2 cellular contexts compared by ENCODE assay signal in genomic region chr16:3059723-3060242, GRCh38.
TF ChIP-seq lines count a peak whose summit lies in the region.

No MANE protein-coding gene starts in this region.

TF ChIP-seq in SK-N-SH, 30 proteins besides CTCF, POLR2A, EP300 and RAD21 (continued from another document):
- TF ChIP-seq ZBTB33 (IDR thresholded peaks at IDR 0.05; ENCODE audit: borderline replicate concordance, low read depth) (no peak), RXRA (IDR thresholded peaks at IDR 0.05; ENCODE audit: borderline replicate concordance, low read depth) (no peak), JUND (IDR thresholded peaks at IDR 0.05) (no peak), USF2 (IDR thresholded peaks at IDR 0.05; ENCODE audit: borderline replicate concordance, low read depth, low read length) (no peak), SIN3A (IDR thresholded peaks at IDR 0.05; ENCODE audit: borderline replicate concordance, low read depth, low read length) (no peak), PBX3 (IDR thresholded peaks at IDR 0.05) (no peak), RFX5 (IDR thresholded peaks at IDR 0.05; ENCODE audit: low read length) (no peak), TAF1 (IDR thresholded peaks at IDR 0.05; ENCODE audit: borderline replicate concordance, low read depth, low read length) (no peak), MXI1 (IDR thresholded peaks at IDR 0.05; ENCODE audit: low read depth, low read length) (no peak), RCOR1 (IDR thresholded peaks at IDR 0.05; ENCODE audit: low read length) (no peak), NFIC (IDR thresholded peaks at IDR 0.05; ENCODE audit: borderline replicate concordance) (no peak), IRF3 (IDR thresholded peaks at IDR 0.05; ENCODE audit: low read depth, low read length) (no peak), MAX (IDR thresholded peaks at IDR 0.05; ENCODE audit: low read depth) (no peak), USF1 (IDR thresholded peaks at IDR 0.05; ENCODE audit: borderline replicate concordance, low read depth) (no peak), EZH2phosphoT487 (IDR thresholded peaks at IDR 0.05; ENCODE audit: borderline replicate concordance, low read depth) (no peak), TCF12 (IDR thresholded peaks at IDR 0.05) (no peak)

TF ChIP-seq in SK-N-SH treated with all-trans-retinoic acid at 6 μM for 48 hours, 23 proteins besides CTCF, POLR2A, EP300 and RAD21 (continued from another document):
- no peak; the same call in 1 of the 2 replicates for TF ChIP-seq TSHZ2 (CRISPR knock-in tag; IDR thresholded peaks at IDR 0.05)
- TF ChIP-seq ZC3H10 (CRISPR knock-in tag; IDR thresholded peaks at IDR 0.05) = no peak
- no peak for TF ChIP-seq ZFP3 (CRISPR knock-in tag; IDR thresholded peaks at IDR 0.05)
- TF ChIP-seq CREB5 (CRISPR knock-in tag; IDR thresholded peaks at IDR 0.05; ENCODE audit: low read depth) = no peak
- TF ChIP-seq ZNF565 (CRISPR knock-in tag; conservative IDR thresholded peaks at IDR 0.05; ENCODE audit: low read depth) = no peak
- no peak for TF ChIP-seq ESRRG (CRISPR knock-in tag; IDR thresholded peaks at IDR 0.05)
- no peak for TF ChIP-seq RARB (CRISPR knock-in tag; IDR thresholded peaks at IDR 0.05)
- no peak for TF ChIP-seq TCF4 (CRISPR knock-in tag; IDR thresholded peaks at IDR 0.05; ENCODE audit: borderline replicate concordance)
